In the genomic region with DNA sequence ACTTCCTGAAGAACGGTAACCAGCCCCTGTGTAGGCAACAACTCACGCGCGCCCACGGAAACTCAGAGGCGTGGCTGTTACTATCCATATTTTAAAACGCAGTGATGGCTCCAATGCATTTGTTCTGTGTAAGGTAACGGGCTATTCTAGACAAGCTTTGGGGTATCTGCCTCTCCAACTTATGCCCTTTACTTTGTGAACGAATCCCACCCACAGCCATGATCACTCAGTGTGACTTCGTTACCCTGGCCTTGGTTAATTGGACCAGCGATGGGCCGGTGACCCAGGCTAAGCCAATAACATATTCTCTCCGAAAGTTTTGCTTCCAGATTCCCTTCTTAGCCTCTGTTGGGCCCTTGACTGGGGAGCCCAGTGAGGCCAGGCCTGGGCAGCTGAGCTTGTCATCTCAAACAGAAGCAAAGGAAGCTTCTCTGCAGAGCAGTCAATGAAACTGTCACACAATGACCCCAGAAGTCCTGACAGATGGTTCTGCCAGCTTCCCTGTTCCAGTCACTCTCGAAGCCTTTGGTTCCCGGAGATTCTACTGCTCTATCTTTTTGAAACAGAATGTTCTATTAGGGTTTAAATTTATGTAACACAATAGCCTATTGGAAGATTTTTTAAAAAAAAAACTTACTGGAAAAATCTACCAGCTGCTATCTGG, we compare ENCODE assay signal across 8 cellular contexts. TPM values are rescaled to one million over a fixed set of nuclear protein-coding genes. Genes with fewer than 3 reads are reported as not detected.
DNase-seq lines count a peak whose midpoint lies in the region; ATAC-seq, FAIRE-seq and TF ChIP-seq lines count a peak whose summit lies in the region.

No MANE protein-coding gene starts in this region.

- H3K4me1 Mint-ChIP-seq in HFFc6 (ENCODE audit: low read depth), result peaks cover 41% of the 10 kb centered on the region

- H3K27me3 Mint-ChIP-seq in HFFc6 (ENCODE audit: insufficient read depth), result 0 out of 2 replicates have a peak, but pooled peaks cover 2% of the 10 kb centered on the region

- CTCF ChIA-PET in HepG2 (lab: Yijun Ruan, JAX; ENCODE audit: low intra/inter-chr PET ratio, low total read pairs), result no interaction called here

- no peaks in the 10 kb centered on the region for H3K36me3 Mint-ChIP-seq in HFFc6 (ENCODE audit: low read depth)

- H3K36me3 ChIP-seq in brain microvascular endothelial cell (replicated peaks) (no peaks in the 10 kb centered on the region), HepG2 (replicated peaks in 1 of 2; ENCODE audit: control insufficient read depth in 1 of 2, insufficient read depth in 2 of 2, low read length in 2 of 2) (no peaks in the 10 kb centered on the region), small intestine (ENCODE audit: control insufficient read depth in 2 of 2, insufficient read depth in 2 of 2, low read length in 2 of 2) (no peaks in the 10 kb centered on the region)

- peaks cover 100% of the 10 kb centered on the region for H3K4me1 ChIP-seq in HepG2 (ENCODE audit: insufficient read depth, low read length)
- peaks cover 11 to 20% of the 10 kb centered on the region in 2 donors for H3K4me1 ChIP-seq in small intestine (ENCODE audit: control insufficient read depth in 2 of 2, insufficient read depth in 1 of 2, low read depth in 1 of 2, low read length in 1 of 2)

- H3K9me3 Mint-ChIP-seq in HFFc6, result no peaks in the 10 kb centered on the region

- POLR2A ChIA-PET in HepG2 (lab: Yijun Ruan, JAX), result interaction anchor here (1.0 to 7.0 kb wide), 10 partner anchors 10 to 31 kb away, joined by 3 to 174 read pairs (median 18); partner anchors contain the start of gene ROCK2

- in situ Hi-C loops in brain microvascular endothelial cell (cut with HindIII; ENCODE audit: low pct_ligation_motif_present, low sequenced_read_pairs) (no loop called here), HepG2 (cut with HindIII; ENCODE audit: extremely low pct_ligation_motif_present, low pct_unique_long_range_greater_than_20kb) (no loop called here)

- H4K20me1 ChIP-seq in HepG2 (ENCODE audit: insufficient read depth, low read length), result no peaks in the 10 kb centered on the region

- H3K79me2 ChIP-seq in HepG2 (ENCODE audit: insufficient read depth, low read length), result no peaks in the 10 kb centered on the region

- TF ChIP-seq RAD21 in HepG2 (CRISPR knock-in tag; IDR thresholded peaks at IDR 0.05), result no peak

- BruUV-seq in HepG2 (replicated peaks; lab: Mats Ljungman, UMichigan), result no TSS peak

- H3K4me2 ChIP-seq in HepG2 (ENCODE audit: low read depth, low read length), result peak overlapping the region; percentile 85

- peak overlapping the region; percentile 63; the same call in 1 of the 2 replicates for H3K9ac ChIP-seq in HepG2 (ENCODE audit: insufficient read depth, low read depth, low read length)

- H3K4me3 ChIP-seq in brain microvascular endothelial cell (ENCODE audit: low read depth, low read length), result no peak overlapping the region
- peak overlapping the region in 1 of 3 experiments; percentile 72; a peak in 2 of 6 replicates for H3K4me3 ChIP-seq in HepG2 (replicated peaks in 1 of 3; ENCODE audit: insufficient read depth in 1 of 3, low read depth in 2 of 3, low read length in 3 of 3)
- H3K4me3 ChIP-seq in small intestine (ENCODE audit: low read depth in 1 of 2, low read length in 2 of 2), result no peak overlapping the region

- H3K27me3 ChIP-seq in brain microvascular endothelial cell (replicated peaks) (no peaks in the 10 kb centered on the region), HepG2 (ENCODE audit: control insufficient read depth in 1 of 2, insufficient read depth in 2 of 2, low read length in 2 of 2) (no peaks in the 10 kb centered on the region), small intestine (ENCODE audit: control insufficient read depth in 2 of 2, insufficient read depth in 2 of 2, low read length in 2 of 2) (no peaks in the 10 kb centered on the region)

- H3K27ac ChIP-seq in brain microvascular endothelial cell, result peak overlapping the region; percentile 87
- peak overlapping the region; percentile 49 for H3K27ac ChIP-seq in HepG2 (ENCODE audit: extremely low read length, insufficient read depth, low read length)
- H3K27ac ChIP-seq in small intestine (ENCODE audit: low read depth in 1 of 2, low read length in 1 of 2), result peak overlapping the region; percentile 87

- no peak for FAIRE-seq in HepG2 (lab: Jason Lieb, UNC)
- FAIRE-seq in small intestine (lab: Jason Lieb, UNC), result no peak

- peak overlapping the region; percentile 90 for H3K4me3 Mint-ChIP-seq in HFFc6

- H2AFZ ChIP-seq in HepG2 (ENCODE audit: low read length), result no peak overlapping the region

- TF ChIP-seq EP300 in HepG2 (IDR thresholded peaks at IDR 0.05; ENCODE audit: low read depth in 2 of 2, low read length in 2 of 2) (no peak), HepG2 (CRISPR knock-in tag; IDR thresholded peaks at IDR 0.05; ENCODE audit: borderline replicate concordance) (no peak)

- 94% methylated on average over 15 of the region's 15 CpGs for WGBS in HepG2 (ENCODE audit: low lambda C conversion rate)
- WGBS in small intestine, 3 donors, result 45 to 60% (median 53%) methylated on average over 15 of the region's 15 CpGs

- no peak for TF ChIP-seq CTCF in HFFc6 (IDR thresholded peaks at IDR 0.05)
- no peak for TF ChIP-seq CTCF in brain microvascular endothelial cell (IDR thresholded peaks at IDR 0.05; ENCODE audit: low read depth, low read length, missing control alignments)
- TF ChIP-seq CTCF in HepG2 (CRISPR knock-in tag; IDR thresholded peaks at IDR 0.05), result no peak

- no peaks in the 10 kb centered on the region for H3K9me3 ChIP-seq in HepG2 (ENCODE audit: low read length)
- no peaks in the 10 kb centered on the region for H3K9me3 ChIP-seq in small intestine (ENCODE audit: control insufficient read depth, low read depth)

- DNase-seq in HFFc6, result no peak
- no peak for DNase-seq in brain microvascular endothelial cell
- no peak for DNase-seq in HepG2 (ENCODE audit: low spot score)
- DNase-seq in small intestine, result no peak
- DNase-seq in HK-2 (ENCODE audit: unreplicated experiment), result no peak
- DNase-seq in NCI-H526 (lab: John Stamatoyannopoulos, UW), result no peak
- DNase-seq in HUDEP-2 (lab: John Stamatoyannopoulos, UW; ENCODE audit: unreplicated experiment in 76 of 76), result no peak

- ATAC-seq in HepG2 (no peak), HG03280 (IDR thresholded peaks at IDR 0.05; ENCODE audit: unreplicated experiment) (no peak)

- peak overlapping the region; percentile 99 for H3K27ac Mint-ChIP-seq in HFFc6

- TF ChIP-seq POLR2A in HepG2 (IDR thresholded peaks at IDR 0.05; ENCODE audit: insufficient read depth in 1 of 2, low read depth in 2 of 2, low read length in 2 of 2), result no peak

- intact Hi-C loops in HepG2 (cut with micrococcal nuclease; ENCODE audit: unreplicated experiment), result loop anchor here (5.0 kb wide), 1 partner anchor 37 kb away; no protein-coding TSS in a partner anchor

TF ChIP-seq in HepG2, 621 proteins besides CTCF, POLR2A, EP300 and RAD21 (continues in another document):
- TF ChIP-seq ZNF777 (CRISPR knock-in tag; IDR thresholded peaks at IDR 0.05), result 0 out of 2 replicates have a peak, but pooled peaks have one; percentile 29
- TF ChIP-seq ZNF776 (CRISPR knock-in tag; IDR thresholded peaks at IDR 0.05), result 0 out of 2 replicates have a peak, but pooled peaks have one; percentile 10
- TF ChIP-seq ZFP82 (CRISPR knock-in tag; IDR thresholded peaks at IDR 0.05; ENCODE audit: borderline replicate concordance), result 0 out of 2 replicates have a peak, but pooled peaks have one; percentile 46
- 0 out of 2 replicates have a peak, but pooled peaks have one; percentile 32 for TF ChIP-seq PRMT3 (CRISPR knock-in tag; IDR thresholded peaks at IDR 0.05; ENCODE audit: borderline replicate concordance, low read depth)
- 0 out of 2 replicates have a peak, but pooled peaks have one; percentile 65 for TF ChIP-seq NCOA1 (CRISPR knock-in tag; IDR thresholded peaks at IDR 0.05)
- no peak for TF ChIP-seq EED (CRISPR knock-in tag; IDR thresholded peaks at IDR 0.05)

RNA-seq across cellular contexts. Expression of gene ROCK2, which starts 30.7 kb away (rescaled TPM):
- 10 to 100 TPM; 41.6 to 54.3 (median 51.7) TPM for total RNA-seq in HFFc6 (2021; fragmentation: NEBNext Ultra II Directional; extraction: Animal tissue kit (Norgen Biotek cat#: 25700))
- total RNA-seq in HepG2 (2016; rRNA removed; fragmentation: Illumina TruSeq; extraction: Trizol), result 119 and 174 TPM in 2 replicates
- 13.0 and 13.5 TPM in 2 replicates for total RNA-seq in HepG2 (2016; cell fraction: cytosol; rRNA removed; fragmentation: Illumina TruSeq; extraction: Trizol; ENCODE audit: low read depth)
- 112 and 164 TPM in 2 replicates for total RNA-seq in HepG2 (2016; cell fraction: insoluble cytoplasmic fraction; rRNA removed; fragmentation: Illumina TruSeq; extraction: Trizol)
- 35.2 and 39.5 TPM in 2 replicates for total RNA-seq in HepG2 (2016; cell fraction: membrane; rRNA removed; fragmentation: Illumina TruSeq; extraction: Trizol)
- 134 and 149 TPM in 2 replicates for total RNA-seq in HepG2 (2016; cell fraction: nucleus; rRNA removed; fragmentation: Illumina TruSeq; extraction: Trizol)
- polyA plus RNA-seq in HepG2 (2011; rRNA removed) (31.9 and 38.1 TPM in 2 replicates), small intestine (10 to 100 TPM; 12.0 to 17.7 (median 14.3) TPM)
- 14.6 and 24.9 TPM in 2 replicates for polyA plus RNA-seq in HepG2 (2011; cell fraction: cytosol; rRNA removed)
- 19.3 and 29.4 TPM in 2 replicates for polyA plus RNA-seq in HepG2 (2011; cell fraction: nucleus; rRNA removed)
- polyA plus RNA-seq in HepG2 (2012), result 62.4 and 98.0 TPM in 2 replicates
- polyA plus RNA-seq in HepG2 (2016; cell fraction: cytosol; fragmentation: Illumina TruSeq; extraction: Trizol; ENCODE audit: low read depth), result 1.6 and 1.8 TPM in 2 replicates
- 87.7 and 90.4 TPM in 2 replicates for polyA plus RNA-seq in HepG2 (2016; cell fraction: insoluble cytoplasmic fraction; fragmentation: Illumina TruSeq; extraction: Trizol; ENCODE audit: low read depth)
- 6.9 and 8.4 TPM in 2 replicates for polyA plus RNA-seq in HepG2 (2016; cell fraction: membrane; fragmentation: Illumina TruSeq; extraction: Trizol; ENCODE audit: low read depth)
- 77.5 and 87.9 TPM in 2 replicates for polyA plus RNA-seq in HepG2 (2016; cell fraction: nucleus; fragmentation: Illumina TruSeq; extraction: Trizol; ENCODE audit: insufficient read depth, low read depth)
- 17.3 and 25.8 TPM in 2 replicates for polyA minus RNA-seq in HepG2 (2011; rRNA and poly(A)+ RNA removed; ENCODE audit: low replicate concordance)
- polyA minus RNA-seq in HepG2 (2011; cell fraction: cytosol; rRNA and poly(A)+ RNA removed), result 82.6 and 95.3 TPM in 2 replicates
- polyA minus RNA-seq in HepG2 (2011; cell fraction: nucleus; rRNA and poly(A)+ RNA removed), result 275 and 284 TPM in 2 replicates
